In the genomic region with DNA sequence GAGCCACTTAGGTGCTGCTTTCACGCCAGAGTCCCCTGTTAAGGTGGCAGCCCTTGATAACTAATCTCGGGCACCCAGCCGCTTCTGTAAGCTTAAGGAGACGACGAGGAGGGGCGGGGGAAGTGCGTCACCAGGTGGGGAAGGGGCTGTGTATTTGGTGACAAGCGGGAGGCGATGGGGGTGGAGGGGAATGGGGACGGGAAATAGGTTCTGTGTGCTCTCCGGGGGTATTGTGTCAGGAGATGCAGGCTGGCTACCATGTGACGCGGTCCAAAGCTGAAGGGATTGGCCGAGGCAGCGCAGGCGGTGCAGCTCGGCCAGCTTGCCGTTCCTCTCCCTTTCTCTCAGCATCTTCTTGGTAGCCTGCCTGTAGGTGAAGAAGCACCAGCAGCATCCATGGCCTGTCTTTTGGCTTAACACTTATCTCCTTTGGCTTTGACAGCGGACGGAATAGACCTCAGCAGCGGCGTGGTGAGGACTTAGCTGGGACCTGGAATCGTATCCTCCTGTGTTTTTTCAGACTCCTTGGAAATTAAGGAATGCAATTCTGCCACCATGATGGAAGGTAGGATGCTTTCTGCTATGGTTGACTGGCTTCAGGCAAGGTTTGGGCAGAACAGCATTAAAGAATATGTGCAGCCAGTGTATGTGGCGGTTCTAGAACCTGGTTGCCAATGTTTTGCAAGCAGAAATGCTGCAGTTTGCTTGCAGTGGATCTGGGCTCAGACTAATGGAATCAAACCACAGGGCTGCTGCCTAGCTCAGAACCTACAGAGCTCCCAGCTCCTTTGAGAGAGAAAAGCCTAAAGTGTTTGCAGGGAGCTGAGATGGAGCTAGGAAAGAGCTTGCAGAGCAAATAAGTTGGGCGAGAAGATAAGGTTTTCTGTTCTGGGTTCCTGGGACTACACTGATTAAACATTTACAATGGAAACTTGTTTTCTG, we compare ENCODE assay signal across 8 cellular contexts. TPM values are rescaled to one million over a fixed set of nuclear protein-coding genes. Genes with fewer than 3 reads are reported as not detected.
DNase-seq lines count a peak whose midpoint lies in the region; ATAC-seq, FAIRE-seq and TF ChIP-seq lines count a peak whose summit lies in the region.

SGIP1 (plus strand) TSS at position 350 of the 942 bp plus-strand sequence; CDS start at position 556, 206 bp downstream.

- H3K4me3 ChIP-seq in coronary artery: peak within 1 kb of the TSS; percentile 72
- H3K4me3 ChIP-seq in kidney epithelial cell (ENCODE audit: low read depth, low read length): peak within 1 kb of the TSS; percentile 62
- peak within 1 kb of the TSS; percentile 69 to 74 (median 70) for H3K4me3 ChIP-seq in skeletal muscle tissue (ENCODE audit: low read length in 3 of 3)
- H3K4me3 ChIP-seq in PC-3 (ENCODE audit: low read length): no peak within 1 kb of the TSS

- no peaks in the 10 kb centered on the region for H4K20me1 ChIP-seq in PC-3 (ENCODE audit: low read length)

- no peaks in the 10 kb centered on the region for H3K79me2 ChIP-seq in PC-3 (ENCODE audit: low read length)

- no peaks in the 10 kb centered on the region for H3F3A ChIP-seq in PC-3 (ENCODE audit: low read length, unreplicated experiment)

- no peak within 1 kb of the TSS for H3K4me2 ChIP-seq in PC-3 (ENCODE audit: low read length)

- H3K27me3 ChIP-seq in kidney epithelial cell (ENCODE audit: control insufficient read depth, insufficient read depth, low read length) (no peaks in the 10 kb centered on the region), skeletal muscle tissue (ENCODE audit: control insufficient read depth in 3 of 3, insufficient read depth in 3 of 3, low read length in 3 of 3) (peaks cover 6 to 13% (median 11%) of the 10 kb centered on the region in 3 donors), PC-3 (ENCODE audit: low read length) (peaks cover 45% of the 10 kb centered on the region)

- TF ChIP-seq CTCF in coronary artery (IDR thresholded peaks at IDR 0.05) (no peak), kidney epithelial cell (IDR thresholded peaks at IDR 0.05; ENCODE audit: insufficient read depth, low read length, poor library complexity, severe bottlenecking) (no peak), PC-3 (conservative IDR thresholded peaks at IDR 0.05; ENCODE audit: low read depth, low read length) (no peak), D721Med (IDR thresholded peaks at IDR 0.05; ENCODE audit: insufficient read depth, missing control alignments) (no peak)

- no peak for ATAC-seq in PC-3
- no peak for ATAC-seq in HG02588 (IDR thresholded peaks at IDR 0.05; ENCODE audit: unreplicated experiment)

- peaks cover 11% of the 10 kb centered on the region; the same call in 1 of the 2 replicates for H3K4me1 ChIP-seq in ES-I3 (ENCODE audit: insufficient read depth, low read length)
- peaks cover 4 to 8% (median 4%) of the 10 kb centered on the region in 3 donors for H3K4me1 ChIP-seq in skeletal muscle tissue (ENCODE audit: control insufficient read depth in 3 of 3, insufficient read depth in 3 of 3, low read length in 3 of 3)
- H3K4me1 ChIP-seq in PC-3 (ENCODE audit: insufficient read depth, low read length): no peaks in the 10 kb centered on the region

- BruUV-seq in PC-3 (replicated peaks; lab: Mats Ljungman, UMichigan): no TSS peak

- peak; percentile 78 for DNase-seq in NCI-H748 (lab: John Stamatoyannopoulos, UW; ENCODE audit: unreplicated experiment)
- peak; percentile 88 for DNase-seq in coronary artery (ENCODE audit: low spot score)
- no peak for DNase-seq in kidney epithelial cell (ENCODE audit: low read depth)
- no peak for DNase-seq in PC-3
- DNase-seq in D721Med (ENCODE audit: insufficient read length, low spot score): no peak

- H3K27ac ChIP-seq in coronary artery: peak within 1 kb of the TSS; percentile 83
- H3K27ac ChIP-seq in skeletal muscle tissue (ENCODE audit: low read depth, low read length): peak within 1 kb of the TSS; percentile 75
- no peak within 1 kb of the TSS for H3K27ac ChIP-seq in PC-3 (ENCODE audit: low read length)

- CTCF ChIA-PET in PC-3 (lab: Charles Lee): no interaction called here

- FAIRE-seq in D721Med (lab: Jason Lieb, UNC): no peak

- POLR2A ChIA-PET in PC-3 (lab: Charles Lee; ENCODE audit: unreplicated experiment): no interaction called here

- no peaks in the 10 kb centered on the region for H3K9me2 ChIP-seq in PC-3 (replicated peaks; ENCODE audit: low read length)

- H3K9me3 ChIP-seq in ES-I3 (ENCODE audit: control insufficient read depth, insufficient read depth, low read length) (no peaks in the 10 kb centered on the region), skeletal muscle tissue (ENCODE audit: control insufficient read depth in 3 of 3, low read length in 3 of 3) (no peaks in the 10 kb centered on the region), PC-3 (ENCODE audit: low read length) (no peaks in the 10 kb centered on the region)

- H3K36me3 ChIP-seq in ES-I3 (ENCODE audit: insufficient read depth, low read length) (no peaks in the 10 kb centered on the region), kidney epithelial cell (ENCODE audit: control insufficient read depth, insufficient read depth, low read length) (no peaks in the 10 kb centered on the region), skeletal muscle tissue (ENCODE audit: control insufficient read depth in 3 of 3, insufficient read depth in 3 of 3, low read length in 3 of 3) (no peaks in the 10 kb centered on the region), PC-3 (ENCODE audit: low read depth, low read length) (no peaks in the 10 kb centered on the region)

- intact Hi-C loops in PC-3 (cut with micrococcal nuclease): no loop called here

- H2AFZ ChIP-seq in PC-3 (ENCODE audit: low read length): no peak within 1 kb of the TSS

- peak within 1 kb of the TSS; percentile 50 for H3K9ac ChIP-seq in ES-I3 (ENCODE audit: low read depth, low read length)
- H3K9ac ChIP-seq in skeletal muscle tissue (ENCODE audit: low read depth in 1 of 3, low read length in 3 of 3): peak within 1 kb of the TSS; percentile 41 to 67 (median 65)
- no peak within 1 kb of the TSS for H3K9ac ChIP-seq in PC-3 (ENCODE audit: low read length)

RNA-seq across cellular contexts. Expression of gene SGIP1, which starts in this region (rescaled TPM):
- total RNA-seq in kidney epithelial cell (6.9 and 9.4 TPM in 2 replicates), skeletal muscle tissue (0.52 TPM), PC-3 (2014; rRNA removed) (not detected in 2 replicates)

Comparison
In these comparisons a context has a peak if more than half of its experiments do, and no peak if none do; other contexts are left out.
1. DNase-seq: peak in NCI-H748 (single experiment) and coronary artery (single experiment); none in kidney epithelial cell (single experiment), PC-3 (single experiment) and D721Med (single experiment).